Comparison of ENCODE assay signal across 1 cellular context in the genomic region with DNA sequence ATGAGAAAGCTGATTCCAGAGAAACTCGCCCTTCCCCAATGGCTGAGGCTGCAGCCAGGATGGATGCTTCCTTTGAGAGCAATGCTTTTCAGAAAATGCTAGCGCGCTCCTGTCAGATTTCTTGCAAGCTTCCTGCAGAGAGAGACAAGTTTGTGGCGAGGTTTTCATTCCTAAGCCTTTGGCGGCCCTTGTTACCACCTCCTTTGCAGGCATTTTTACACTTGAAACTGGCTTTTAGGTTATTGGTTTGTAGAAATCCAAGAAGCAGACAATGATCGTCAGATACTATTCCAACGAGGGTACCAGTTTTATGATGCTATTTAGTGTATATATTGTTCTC.
TF ChIP-seq lines count a peak whose summit lies in the region.

No MANE protein-coding gene starts in this region.

TF ChIP-seq in IMR-90, 13 proteins besides CTCF, POLR2A, EP300 and RAD21:
- TF ChIP-seq MAFK (IDR thresholded peaks at IDR 0.05; ENCODE audit: low read depth, low read length) (no peak), CHD1 (IDR thresholded peaks at IDR 0.05; ENCODE audit: low read depth, low read length) (no peak), RCOR1 (IDR thresholded peaks at IDR 0.05; ENCODE audit: insufficient replicate concordance, low read length) (no peak), RFX5 (IDR thresholded peaks at IDR 0.05; ENCODE audit: low read depth, low read length) (no peak), MXI1 (IDR thresholded peaks at IDR 0.05; ENCODE audit: borderline replicate concordance, low read depth, low read length) (no peak), CEBPB (IDR thresholded peaks at IDR 0.05; ENCODE audit: low read depth, low read length) (no peak), NFE2L2 (IDR thresholded peaks at IDR 0.05; ENCODE audit: low read depth, low read length) (no peak), MAZ (IDR thresholded peaks at IDR 0.05; ENCODE audit: borderline replicate concordance, low read depth, low read length) (no peak), SMC3 (IDR thresholded peaks at IDR 0.05; ENCODE audit: low read depth, low read length) (no peak), FOS (IDR thresholded peaks at IDR 0.05; ENCODE audit: low read depth, low read length) (no peak), BHLHE40 (IDR thresholded peaks at IDR 0.05; ENCODE audit: low read depth, low read length) (no peak)
- TF ChIP-seq, protein P1, sequence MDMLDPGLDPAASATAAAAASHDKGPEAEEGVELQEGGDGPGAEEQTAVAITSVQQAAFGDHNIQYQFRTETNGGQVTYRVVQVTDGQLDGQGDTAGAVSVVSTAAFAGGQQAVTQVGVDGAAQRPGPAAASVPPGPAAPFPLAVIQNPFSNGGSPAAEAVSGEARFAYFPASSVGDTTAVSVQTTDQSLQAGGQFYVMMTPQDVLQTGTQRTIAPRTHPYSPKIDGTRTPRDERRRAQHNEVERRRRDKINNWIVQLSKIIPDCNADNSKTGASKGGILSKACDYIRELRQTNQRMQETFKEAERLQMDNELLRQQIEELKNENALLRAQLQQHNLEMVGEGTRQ (IDR thresholded peaks at IDR 0.05; ENCODE audit: low read depth, low read length) = no peak
- TF ChIP-seq, protein P2, sequence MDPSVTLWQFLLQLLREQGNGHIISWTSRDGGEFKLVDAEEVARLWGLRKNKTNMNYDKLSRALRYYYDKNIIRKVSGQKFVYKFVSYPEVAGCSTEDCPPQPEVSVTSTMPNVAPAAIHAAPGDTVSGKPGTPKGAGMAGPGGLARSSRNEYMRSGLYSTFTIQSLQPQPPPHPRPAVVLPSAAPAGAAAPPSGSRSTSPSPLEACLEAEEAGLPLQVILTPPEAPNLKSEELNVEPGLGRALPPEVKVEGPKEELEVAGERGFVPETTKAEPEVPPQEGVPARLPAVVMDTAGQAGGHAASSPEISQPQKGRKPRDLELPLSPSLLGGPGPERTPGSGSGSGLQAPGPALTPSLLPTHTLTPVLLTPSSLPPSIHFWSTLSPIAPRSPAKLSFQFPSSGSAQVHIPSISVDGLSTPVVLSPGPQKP (IDR thresholded peaks at IDR 0.05; ENCODE audit: borderline replicate concordance, low read depth, low read length) = no peak
TF ChIP-seq in IMR-90: peak in this region for 0.
